ENCODE assay signal across 17 cellular contexts in genomic region chr3:41574900-41575299, GRCh38.
DNase-seq lines count a peak whose midpoint lies in the region; ATAC-seq and TF ChIP-seq lines count a peak whose summit lies in the region.
"Had no signal": no experiment of that assay in that cellular context is flagged by ENCODE, and none has a peak within 500 bp of the region (broad histone marks: within the 10 kb centered on the region; RNA-seq: fewer than 3 reads in every experiment).

No MANE protein-coding gene starts in this region.

- no peaks in the 10 kb centered on the region for H3K79me2 ChIP-seq in OCI-LY1 (ENCODE audit: insufficient read depth, low read length)

- H3K4me2 ChIP-seq in OCI-LY1 (ENCODE audit: low read length), result no peak overlapping the region
- H3K4me2 ChIP-seq: A549 had no signal

- H3K4me3 ChIP-seq in OCI-LY1 (ENCODE audit: low read depth, low read length, poor library complexity, severe bottlenecking) (no peak overlapping the region), epithelial cell of esophagus (ENCODE audit: low read length) (no peak overlapping the region), retinal pigment epithelial cell (ENCODE audit: low read length) (no peak overlapping the region)
- H3K4me3 ChIP-seq: A549, colonic mucosa, esophagus muscularis mucosa, upper lobe of left lung had no signal

- no peaks in the 10 kb centered on the region for H3K36me3 ChIP-seq in OCI-LY1 (ENCODE audit: insufficient read depth, low read length)
- H3K36me3 ChIP-seq: colonic mucosa, esophagus muscularis mucosa, upper lobe of left lung had no signal

- TF ChIP-seq CTCF in OCI-LY1 (IDR thresholded peaks at IDR 0.05; ENCODE audit: low read length) (peak; percentile 17; the same call in 1 of the 2 replicates), epithelial cell of esophagus (IDR thresholded peaks at IDR 0.05; ENCODE audit: insufficient read depth, low read depth, low read length, missing control alignments) (peak; percentile 23), retinal pigment epithelial cell (conservative IDR thresholded peaks at IDR 0.05; ENCODE audit: low read depth, low read length) (peak; percentile 29)

- no peaks in the 10 kb centered on the region for H4K20me1 ChIP-seq in OCI-LY1 (ENCODE audit: insufficient read depth, low read length)

- H3K9me3 ChIP-seq in OCI-LY1 (ENCODE audit: low read length), result no peaks in the 10 kb centered on the region
- H3K9me3 ChIP-seq: A549, colonic mucosa, esophagus muscularis mucosa, upper lobe of left lung had no signal

- no peaks in the 10 kb centered on the region for H3K4me1 ChIP-seq in OCI-LY1 (ENCODE audit: insufficient read depth, low read length, severe bottlenecking)
- H3K4me1 ChIP-seq: A549, colonic mucosa, upper lobe of left lung had no signal

- DNase-seq in NCI-H526 (lab: John Stamatoyannopoulos, UW) (peak; percentile 2), NCI-H526 treated with DMSO at 0.1 percent for 48 hours (lab: John Stamatoyannopoulos, UW) (no peak), epithelial cell of esophagus (ENCODE audit: low read depth) (no peak), retinal pigment epithelial cell (ENCODE audit: low read depth) (no peak), left lobe of liver (ENCODE audit: low spot score) (no peak), C1 segment of cervical spinal cord (lab: John Stamatoyannopoulos, UW) (no peak)
- DNase-seq: activated CD4-positive, alpha-beta T cell treated with anti-CD3 and anti-CD28 coated beads for 1 hour; activated naive CD8-positive, alpha-beta T cell treated with anti-CD3 and anti-CD28 coated beads, Interleukin-2, amount 10 ng/mL, durations not matched to agents 7 days and 5 days; colonic mucosa; left cardiac atrium; naive thymus-derived CD4-positive, alpha-beta T cell; stimulated activated CD8-positive, alpha-beta memory T cell treated with anti-CD3 and anti-CD28 coated beads, Interleukin-4, amount 100 ng/mL, for 48 hours; upper lobe of left lung had no signal

- H3K9ac ChIP-seq in OCI-LY1 (ENCODE audit: low read length), result no peak overlapping the region

- H3K9me2 ChIP-seq in OCI-LY1 (ENCODE audit: low read depth, low read length), result no peaks in the 10 kb centered on the region

- ATAC-seq in GM21529 (IDR thresholded peaks at IDR 0.05; ENCODE audit: unreplicated experiment), result no peak
- ATAC-seq in left lobe of liver, result no peak
- ATAC-seq: A549; naive thymus-derived CD4-positive, alpha-beta T cell had no signal

- no peaks in the 10 kb centered on the region for H3K27me3 ChIP-seq in OCI-LY1 (ENCODE audit: insufficient read depth, low read length)
- H3K27me3 ChIP-seq: colonic mucosa, esophagus muscularis mucosa, upper lobe of left lung had no signal

- no peak overlapping the region for H2AFZ ChIP-seq in OCI-LY1 (ENCODE audit: low read length)

- no peaks in the 10 kb centered on the region for H3F3A ChIP-seq in OCI-LY1 (ENCODE audit: insufficient read depth, low read length)

- no peak overlapping the region for H3K27ac ChIP-seq in OCI-LY1 (ENCODE audit: low read depth, low read length, poor library complexity, severe bottlenecking)
- H3K27ac ChIP-seq: A549, colonic mucosa, esophagus muscularis mucosa, upper lobe of left lung had no signal

Comparison
In these comparisons a context has a peak if more than half of its experiments do, and no peak if none do; other contexts are left out.
1. DNase-seq: peak in NCI-H526 (2 of 2); none in NCI-H526 treated with DMSO at 0.1 percent for 48 hours (single experiment), epithelial cell of esophagus (single experiment), retinal pigment epithelial cell (single experiment), left lobe of liver (single experiment) and C1 segment of cervical spinal cord (0 of 14).
2. Peak in every context shown above with its lines, with median percentiles within 50 percentile points of each other: CTCF ChIP-seq.